Comparison of ENCODE assay signal across 8 cellular contexts in the genomic region with DNA sequence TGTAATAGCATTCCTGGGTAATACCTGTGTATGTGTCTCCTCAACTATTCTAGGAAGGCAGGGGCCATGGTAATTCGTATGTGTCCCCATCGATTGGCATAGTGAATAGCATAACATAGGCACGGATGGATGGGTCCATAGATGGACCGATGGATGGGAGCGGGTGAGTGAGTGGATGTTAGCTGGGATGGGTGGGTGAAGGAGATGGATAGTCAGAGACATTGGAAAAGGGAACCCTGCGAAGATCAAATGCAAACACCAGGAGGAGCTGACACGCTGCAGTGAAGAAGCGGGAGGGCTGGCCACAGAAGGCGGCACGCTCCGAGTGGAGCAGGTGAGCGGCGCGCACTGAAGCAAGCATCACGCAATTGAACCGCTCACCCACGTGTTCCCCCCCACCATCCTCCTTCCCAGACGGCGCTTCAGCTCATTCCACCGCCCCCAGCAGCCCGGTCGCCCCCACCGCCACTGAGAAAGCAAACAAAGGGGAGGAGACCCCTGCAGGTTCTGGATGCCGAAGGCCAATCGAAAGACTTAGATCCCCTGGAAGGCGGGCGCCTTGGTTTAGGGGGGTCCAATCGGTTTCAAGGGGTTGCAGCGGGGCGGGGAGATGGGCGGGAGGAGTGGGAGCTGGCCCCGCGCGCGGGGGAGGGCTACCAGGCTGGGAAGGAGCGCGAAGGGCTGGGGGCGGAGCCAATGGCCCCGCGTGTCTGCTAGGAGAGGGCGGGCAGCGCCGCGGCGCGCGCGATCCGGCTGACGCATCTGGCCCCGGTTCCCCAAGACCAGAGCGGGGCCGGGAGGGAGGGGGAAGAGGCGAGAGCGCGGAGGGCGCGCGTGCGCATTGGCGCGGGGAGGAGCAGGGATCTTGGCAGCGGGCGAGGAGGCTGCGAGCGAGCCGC. TPM values are rescaled to one million over a fixed set of nuclear protein-coding genes. Genes with fewer than 3 reads are reported as not detected.
DNase-seq lines count a peak whose midpoint lies in the region; ATAC-seq, FAIRE-seq and TF ChIP-seq lines count a peak whose summit lies in the region.

A gene (plus strand): TSS at position 839 of the 899 bp plus-strand sequence. CDS start 90 bp downstream, outside the sequence.

- intact Hi-C loops in adrenal gland (cut with DNase I) (loop anchor here in 1 of 2 donors (10.0 kb wide), 1 partner anchor 85 kb away; a partner anchor contains a TSS), heart right ventricle (cut with DNase I) (loop anchor here in 6 of 10 donors (1.0 to 10.0 kb wide), 7 partner anchors 21 to 192 kb away; a partner anchor contains a TSS), posterior vena cava (cut with DNase I) (no loop called here), upper lobe of right lung (cut with DNase I) (loop anchor here (10.0 kb wide), 1 partner anchor 175 kb away; no protein-coding TSS in a partner anchor)

- peak within 1 kb of the TSS; percentile 90 to 99 (median 94) for H3K4me3 Mint-ChIP-seq in T-cell

- POLR2A ChIA-PET in T-cell (lab: Charles Lee): interaction anchor here in 1 of 2 donors (0.6 kb wide), 1 partner anchor 8 kb away, joined by 3 read pairs; no protein-coding TSS in a partner anchor

- H3K27ac ChIP-seq in adrenal gland (peak within 1 kb of the TSS; percentile 68 to 94 (median 81)), heart right ventricle (peak within 1 kb of the TSS in 9 of 10 donors; percentile 53 to 99 (median 80)), upper lobe of right lung (peak within 1 kb of the TSS; percentile 83)

- ATAC-seq in HG02840 (IDR thresholded peaks at IDR 0.05; ENCODE audit: low FRiP score, unreplicated experiment): peak; percentile 83
- ATAC-seq in T-cell (replicated peaks in 1 of 4): peak; percentile 80 to 85 (median 82)
- ATAC-seq in heart right ventricle: peak; percentile 94 to 97 (median 95)
- ATAC-seq in upper lobe of right lung: peak; percentile 93

- TF ChIP-seq CTCF in adrenal gland (IDR thresholded peaks at IDR 0.05) (peak; percentile 39 to 89 (median 80)), heart right ventricle (IDR thresholded peaks at IDR 0.05) (peak; percentile 41 to 79 (median 57)), upper lobe of right lung (IDR thresholded peaks at IDR 0.05) (peak; percentile 61)

- no peaks in the 10 kb centered on the region for H3K9me3 Mint-ChIP-seq in T-cell

- TF ChIP-seq POLR2A in GM12891 (IDR thresholded peaks at IDR 0.05; ENCODE audit: low read depth, low read length): 0 out of 2 replicates have a peak, but pooled peaks have one; percentile 35
- peak in 1 of 2 donors; percentile 62 for TF ChIP-seq POLR2A in adrenal gland (IDR thresholded peaks at IDR 0.05)

- H3K4me3 ChIP-seq in adrenal gland (peak within 1 kb of the TSS; percentile 13 to 85 (median 56)), heart right ventricle (peak within 1 kb of the TSS; percentile 12 to 85 (median 72)), upper lobe of right lung (peak within 1 kb of the TSS; percentile 69)

- H3K4me1 ChIP-seq in adrenal gland (replicated peaks in 1 of 2) (peaks cover 11% of the 10 kb centered on the region in 2 donors), heart right ventricle (peaks cover 4 to 47% (median 13%) of the 10 kb centered on the region in 9 donors), upper lobe of right lung (peaks cover 20% of the 10 kb centered on the region)

- no peaks in the 10 kb centered on the region for H3K9me3 ChIP-seq in adrenal gland (replicated peaks in 1 of 3)
- no peaks in the 10 kb centered on the region for H3K9me3 ChIP-seq in heart right ventricle
- no peaks in the 10 kb centered on the region for H3K9me3 ChIP-seq in upper lobe of right lung

- H3K4me1 Mint-ChIP-seq in T-cell: peaks cover 34 to 56% (median 46%) of the 10 kb centered on the region in 3 donors

- 1% methylated on average over 20 to 67 of the region's 67 CpGs for WGBS in adrenal gland, 4 donors
- WGBS in heart right ventricle, 2 donors: 0 to 1% methylated on average over 43 to 67 of the region's 67 CpGs

- no peaks in the 10 kb centered on the region for H3K27me3 Mint-ChIP-seq in T-cell

- H3K36me3 Mint-ChIP-seq in T-cell: no peaks in the 10 kb centered on the region

- CTCF ChIA-PET in T-cell (lab: Charles Lee): interaction anchor here (0.6 to 2.2 kb wide), 16 partner anchors 22 to 258 kb away, joined by 3 to 12 read pairs (median 4); a partner anchor contains a TSS

- H3K27me3 ChIP-seq in adrenal gland (no peaks in the 10 kb centered on the region), heart right ventricle (no peaks in the 10 kb centered on the region), upper lobe of right lung (no peaks in the 10 kb centered on the region)

- H3K36me3 ChIP-seq in adrenal gland (replicated peaks in 1 of 2) (no peaks in the 10 kb centered on the region), heart right ventricle (peaks cover 0 to 3% (median 0%) of the 10 kb centered on the region in 9 donors), upper lobe of right lung (no peaks in the 10 kb centered on the region)

- peak; percentile 98 for FAIRE-seq in GM12891 (lab: Jason Lieb, UNC)

- DNase-seq in GM12891 (ENCODE audit: insufficient read length, low spot score) (peak; percentile 96), NCI-H1436 treated with DMSO at 0.1 percent for 48 hours (lab: John Stamatoyannopoulos, UW) (peak; percentile 84), T-cell (peak; percentile 95 to 100 (median 99)), adrenal gland (peak; percentile 97 to 99 (median 99)), heart right ventricle (peak; percentile 97 to 99), posterior vena cava (ENCODE audit: low spot score) (peak; percentile 100), upper lobe of right lung (peak; percentile 99)

- peak within 1 kb of the TSS; percentile 95 to 99 for H3K27ac Mint-ChIP-seq in T-cell

TF ChIP-seq in GM12891, 5 proteins besides CTCF, POLR2A, EP300 and RAD21:
- peak; percentile 17 for TF ChIP-seq PAX5 (IDR thresholded peaks at IDR 0.05; ENCODE audit: insufficient read depth, low read length, severe bottlenecking)
- peak; percentile 30; the same call in 1 of the 2 replicates for TF ChIP-seq SPI1 (IDR thresholded peaks at IDR 0.05; ENCODE audit: low read depth, low read length)
- 0 out of 2 replicates have a peak, but pooled peaks have one; percentile 45 for TF ChIP-seq POU2F2 (IDR thresholded peaks at IDR 0.05; ENCODE audit: low read depth, low read length)
- no peak for TF ChIP-seq TAF1 (IDR thresholded peaks at IDR 0.05; ENCODE audit: low read depth, low read length)
- TF ChIP-seq POLR2AphosphoS5 (IDR thresholded peaks at IDR 0.05; ENCODE audit: low read depth, low read length): no peak
TF ChIP-seq in GM12891: peak in this region for 3.

RNA-seq across cellular contexts. Expression of the gene that starts here (rescaled TPM):
- 39.3 TPM for polyA plus RNA-seq in GM12891 (2012; ENCODE audit: low read depth, missing spikeins)
- total RNA-seq in T-cell: 100 to 1,000 TPM; 247 to 374 (median 325) TPM
- 10 to 100 TPM; 18.5 to 99.1 (median 60.0) TPM for total RNA-seq in adrenal gland
- 100 to 1,000 TPM in 1 of 3 donors, 10 to 100 TPM in 2; 35.9 to 130 (median 68.9) TPM for polyA plus RNA-seq in adrenal gland
- 10 to 100 TPM; 10.8 to 53.5 (median 17.2) TPM for total RNA-seq in heart right ventricle
- 10 to 100 TPM; 13.4 to 33.4 TPM for polyA plus RNA-seq in heart right ventricle
- total RNA-seq in posterior vena cava: 10 to 100 TPM; 50.7 to 63.8 TPM
- total RNA-seq in upper lobe of right lung: 131 TPM

Comparison
In these comparisons a context has a peak if more than half of its experiments do, and no peak if none do; other contexts are left out.
1. Peak in every context shown above with its lines: DNase-seq, ATAC-seq, H3K4me3 ChIP-seq and H3K27ac ChIP-seq.
2. intact Hi-C loops: an anchor here in heart right ventricle (1.0 to 10.0 kb wide) and upper lobe of right lung (10.0 kb wide); none called in posterior vena cava.